22 cellular contexts compared by ENCODE assay signal in the genomic region with DNA sequence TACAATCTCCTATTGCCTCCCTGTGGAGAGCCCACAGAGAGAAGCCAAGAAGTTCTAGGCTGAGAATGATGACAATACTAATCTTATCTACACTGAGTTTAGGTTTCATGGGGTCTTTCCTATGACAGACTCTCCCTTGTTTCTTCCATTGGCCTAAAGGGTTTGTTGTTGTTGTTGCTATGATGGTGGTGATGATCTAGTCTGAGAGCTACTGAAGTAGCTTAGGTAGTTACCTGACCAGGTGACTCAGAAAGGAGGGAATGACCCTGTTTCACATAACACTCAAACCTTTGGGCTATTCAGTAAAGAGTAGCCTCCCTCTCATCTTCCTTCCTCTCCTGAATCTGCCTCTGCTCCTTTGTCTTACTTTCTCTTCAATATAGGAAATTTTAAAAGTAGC.
DNase-seq lines count a peak whose midpoint lies in the region; ATAC-seq, FAIRE-seq and TF ChIP-seq lines count a peak whose summit lies in the region.
"Had no signal": no experiment of that assay in that cellular context is flagged by ENCODE, and none has a peak within 500 bp of the region (broad histone marks: within the 10 kb centered on the region; RNA-seq: fewer than 3 reads in every experiment).

No MANE protein-coding gene starts in this region.

- H3K4me1 Mint-ChIP-seq in stimulated activated naive CD8-positive, alpha-beta T cell treated with anti-CD3 and anti-CD28 coated beads, Interleukin-15, amount 100 ng/mL, for 72 hours: peaks cover 4% of the 10 kb centered on the region
- no peaks in the 10 kb centered on the region for H3K4me1 Mint-ChIP-seq in activated T-cell treated with anti-CD3 and anti-CD28 coated beads, Interleukin-2, amount 50 U/mL, for 4 hours (ENCODE audit: low read depth)

- ATAC-seq in stimulated activated naive CD8-positive, alpha-beta T cell treated with anti-CD3 and anti-CD28 coated beads, Interleukin-15, amount 100 ng/mL, for 72 hours: peak; percentile 39
- ATAC-seq in stimulated activated naive CD8-positive, alpha-beta T cell treated with anti-CD3 and anti-CD28 coated beads, Interleukin-15, Interleukin-2, amounts not matched to agents 100 U/mL and 50 U/mL, for 24 hours: no peak
- ATAC-seq in activated T-cell treated with anti-CD3 and anti-CD28 coated beads, Interleukin-2, amount 50 U/mL, for 4 hours: no peak
- ATAC-seq: CD8-positive, alpha-beta T cell; Panc1 had no signal

- no peaks in the 10 kb centered on the region for H3K27me3 ChIP-seq in bronchial epithelial cell (ENCODE audit: control insufficient read depth, insufficient read depth, low read length)
- H3K27me3 ChIP-seq in mesendoderm (ENCODE audit: insufficient read depth, low read length, poor library complexity): no peaks in the 10 kb centered on the region
- no peaks in the 10 kb centered on the region for H3K27me3 ChIP-seq in H7 (ENCODE audit: control insufficient read depth, insufficient read depth, low read length)

- no peaks in the 10 kb centered on the region for H3K36me3 Mint-ChIP-seq in activated T-cell treated with anti-CD3 and anti-CD28 coated beads, Interleukin-2, amount 50 U/mL, for 4 hours (ENCODE audit: insufficient read depth)
- H3K36me3 Mint-ChIP-seq: CD8-positive, alpha-beta T cell had no signal

- H3K36me3 ChIP-seq in bronchial epithelial cell (ENCODE audit: control insufficient read depth, insufficient read depth, low read length): no peaks in the 10 kb centered on the region
- no peaks in the 10 kb centered on the region for H3K36me3 ChIP-seq in mesendoderm (ENCODE audit: control insufficient read depth, insufficient read depth, low read length)
- H3K36me3 ChIP-seq in H7 (replicated peaks; ENCODE audit: control insufficient read depth, insufficient read depth, low read length): no peaks in the 10 kb centered on the region

- H3K56ac ChIP-seq in mesendoderm (ENCODE audit: low read length): no peak overlapping the region

- no peaks in the 10 kb centered on the region for H3K79me2 ChIP-seq in mesendoderm (ENCODE audit: control insufficient read depth, insufficient read depth, low read length)

- H3K18ac ChIP-seq in mesendoderm (ENCODE audit: low read length): no peak overlapping the region

- H3K4me3 Mint-ChIP-seq in stimulated activated naive CD8-positive, alpha-beta T cell treated with anti-CD3 and anti-CD28 coated beads, Interleukin-15, amount 100 ng/mL, for 72 hours: no peak overlapping the region
- H3K4me3 Mint-ChIP-seq in activated T-cell treated with anti-CD3 and anti-CD28 coated beads, Interleukin-2, amount 50 U/mL, for 4 hours: no peak overlapping the region
- H3K4me3 Mint-ChIP-seq: CD8-positive, alpha-beta T cell; H9 had no signal

- no peak for TF ChIP-seq CTCF in bronchial epithelial cell (IDR thresholded peaks at IDR 0.05; ENCODE audit: insufficient read depth, low read length, severe bottlenecking)

- H2BK15ac ChIP-seq in mesendoderm (replicated peaks; ENCODE audit: low read depth): no peak overlapping the region

- peaks cover 6 to 7% of the 10 kb centered on the region in 2 donors for H3K9me3 Mint-ChIP-seq in stimulated activated naive CD8-positive, alpha-beta T cell treated with anti-CD3 and anti-CD28 coated beads, Interleukin-15, amount 100 ng/mL, for 72 hours
- H3K9me3 Mint-ChIP-seq in activated T-cell treated with anti-CD3 and anti-CD28 coated beads, Interleukin-2, amount 50 U/mL, for 4 hours: peaks cover 7% of the 10 kb centered on the region
- H3K9me3 Mint-ChIP-seq: H9 had no signal

- no peak overlapping the region for H3K27ac ChIP-seq in mesendoderm (ENCODE audit: low read depth, low read length)
- H3K27ac ChIP-seq: RWPE1 had no signal

- H3K4me2 ChIP-seq in mesendoderm (ENCODE audit: low read length): no peak overlapping the region

- no peak for FAIRE-seq in bronchial epithelial cell (lab: Jason Lieb, UNC)
- FAIRE-seq: A204.1, G401.6 had no signal

- H3K23ac ChIP-seq in mesendoderm (ENCODE audit: low read length): no peak overlapping the region

- peaks cover 30% of the 10 kb centered on the region for H3K27me3 Mint-ChIP-seq in stimulated activated naive CD8-positive, alpha-beta T cell treated with anti-CD3 and anti-CD28 coated beads, Interleukin-15, amount 100 ng/mL, for 72 hours
- peaks cover 5% of the 10 kb centered on the region for H3K27me3 Mint-ChIP-seq in activated T-cell treated with anti-CD3 and anti-CD28 coated beads, Interleukin-2, amount 50 U/mL, for 4 hours (ENCODE audit: low read depth)

- no peak overlapping the region for H2BK5ac ChIP-seq in mesendoderm (ENCODE audit: low read length)

- H3K4ac ChIP-seq in mesendoderm (ENCODE audit: low read depth, low read length): no peak overlapping the region

- H3K4me1 ChIP-seq in mesendoderm (ENCODE audit: control insufficient read depth, low read depth, low read length): no peaks in the 10 kb centered on the region

- DNase-seq in stimulated activated naive CD8-positive, alpha-beta T cell treated with anti-CD3 and anti-CD28 coated beads, Interleukin-15, amount 100 ng/mL, for 72 hours: no peak
- DNase-seq in stimulated activated naive CD8-positive, alpha-beta T cell treated with anti-CD3 and anti-CD28 coated beads, Interleukin-15, Interleukin-2, amounts not matched to agents 100 U/mL and 50 U/mL, for 24 hours: no peak
- DNase-seq in bronchial epithelial cell (ENCODE audit: low read depth) (peak; percentile 45), mesendoderm (peak; percentile 89), H4 (ENCODE audit: low spot score) (no peak), H7 (no peak), NCI-H510A treated with DMSO at 0.1 percent for 48 hours (lab: John Stamatoyannopoulos, UW) (no peak)
- DNase-seq in activated T-cell treated with anti-CD3 and anti-CD28 coated beads, Interleukin-2, amount 50 U/mL, for 4 hours: no peak
- DNase-seq: AML-193; C1 segment of cervical spinal cord; CD8-positive, alpha-beta T cell; H9; MV-4-11; NCI-H1105; NCI-H2029; NCI-H446 treated with DMSO at 0.1 percent for 48 hours; NCI-H69; SHP77 treated with DMSO at 0.1 percent for 48 hours had no signal

- no peak overlapping the region for H3K4me3 ChIP-seq in bronchial epithelial cell (ENCODE audit: low read depth, low read length)
- no peak overlapping the region for H3K4me3 ChIP-seq in mesendoderm (ENCODE audit: low read length)
- no peak overlapping the region for H3K4me3 ChIP-seq in H7 (ENCODE audit: insufficient read depth, low read depth, low read length)

- H4K5ac ChIP-seq in mesendoderm (ENCODE audit: low read length): no peak overlapping the region

- H3K79me1 ChIP-seq in mesendoderm (ENCODE audit: low read length): no peaks in the 10 kb centered on the region

- H2AK5ac ChIP-seq in mesendoderm (ENCODE audit: low read length): no peak overlapping the region

- peak overlapping the region in 1 of 2 donors; percentile 31 for H3K27ac Mint-ChIP-seq in stimulated activated naive CD8-positive, alpha-beta T cell treated with anti-CD3 and anti-CD28 coated beads, Interleukin-15, amount 100 ng/mL, for 72 hours
- H3K27ac Mint-ChIP-seq: CD8-positive, alpha-beta T cell; H9 had no signal

- H2BK120ac ChIP-seq in mesendoderm (ENCODE audit: low read depth, low read length): no peak overlapping the region

- H3K9ac ChIP-seq in mesendoderm (ENCODE audit: low read length): no peak overlapping the region

- H4K8ac ChIP-seq in mesendoderm (ENCODE audit: low read depth, low read length): no peak overlapping the region

Comparison
In these comparisons a context has a peak if more than half of its experiments do, and no peak if none do; other contexts are left out.
1. DNase-seq: peak in bronchial epithelial cell (single experiment) and mesendoderm (single experiment); none in stimulated activated naive CD8-positive, alpha-beta T cell treated with anti-CD3 and anti-CD28 coated beads, Interleukin-15, amount 100 ng/mL, for 72 hours (0 of 2), stimulated activated naive CD8-positive, alpha-beta T cell treated with anti-CD3 and anti-CD28 coated beads, Interleukin-15, Interleukin-2, amounts not matched to agents 100 U/mL and 50 U/mL, for 24 hours (single experiment), H4 (single experiment), H7 (single experiment), NCI-H510A treated with DMSO at 0.1 percent for 48 hours (single experiment) and activated T-cell treated with anti-CD3 and anti-CD28 coated beads, Interleukin-2, amount 50 U/mL, for 4 hours (single experiment).